Comparison of ENCODE assay signal across 7 cellular contexts in the genomic region with DNA sequence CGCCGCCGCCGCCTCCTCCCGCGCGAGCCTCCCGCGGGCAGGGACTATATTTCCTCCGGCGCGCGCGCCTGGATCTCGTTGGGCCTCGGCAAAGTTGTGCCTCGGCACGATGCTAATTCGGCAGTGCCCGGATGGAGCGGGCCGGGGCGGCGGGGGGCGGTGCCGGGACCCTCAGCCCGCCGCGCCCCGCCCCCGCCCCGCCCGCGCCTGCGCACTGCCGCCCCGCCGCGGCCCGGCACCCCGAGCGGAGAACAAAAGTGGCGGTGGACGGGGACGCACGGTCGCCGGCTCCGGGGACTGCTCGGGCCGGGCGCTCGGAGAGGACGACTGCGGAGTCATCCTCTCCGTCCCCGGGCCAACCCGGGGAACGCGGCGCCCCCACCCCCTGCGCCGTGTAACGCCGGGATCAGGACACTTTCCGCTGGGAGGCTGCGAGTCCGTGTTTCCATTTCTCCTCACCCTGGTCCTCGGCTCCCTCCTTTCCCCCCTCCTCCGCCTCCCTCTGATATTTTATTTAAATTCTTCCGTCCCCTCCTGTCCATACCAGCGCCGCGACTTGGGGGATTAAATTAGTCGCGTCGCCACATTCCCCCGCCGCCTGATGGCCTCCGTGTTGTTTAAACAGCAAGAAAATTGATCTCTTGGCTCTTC. TPM values are rescaled to one million over a fixed set of nuclear protein-coding genes. Genes with fewer than 3 reads are reported as not detected.
A peak's percentile ranks its signal among the peaks of the same experiment; 100 is the strongest.
DNase-seq lines count a peak whose midpoint lies in the region; ATAC-seq and TF ChIP-seq lines count a peak whose summit lies in the region.

A gene (minus strand): TSS at position 125 of the 651 bp plus-strand sequence. CDS start 456 bp downstream, outside the sequence.

- H3K4me3 Mint-ChIP-seq in activated naive CD8-positive, alpha-beta T cell treated with anti-CD3 and anti-CD28 coated beads, Interleukin-2, amount 50 U/mL, for 24 hours = peak within 1 kb of the TSS; percentile 69

- TF ChIP-seq CTCF in GM12864 (IDR thresholded peaks at IDR 0.05; ENCODE audit: low read depth, low read length, missing control alignments) = no peak

- intact Hi-C loops in left ventricle myocardium superior (cut with micrococcal nuclease) = no loop called here
- intact Hi-C loops in sciatic nerve (cut with DNase I) = no loop called here

- H3K9me3 Mint-ChIP-seq in activated naive CD8-positive, alpha-beta T cell treated with anti-CD3 and anti-CD28 coated beads, Interleukin-2, amount 50 U/mL, for 24 hours = no peaks in the 10 kb centered on the region

- DNase-seq in GM12864 (ENCODE audit: low read depth) (no peak), NCI-H446 treated with DMSO at 0.1 percent for 48 hours (lab: John Stamatoyannopoulos, UW) (peak; percentile 73), left ventricle myocardium superior (peak; percentile 72), sciatic nerve (ENCODE audit: low spot score) (peak; percentile 77), SIG-M5 (lab: John Stamatoyannopoulos, UW) (no peak)
- peak; percentile 51 for DNase-seq in activated naive CD8-positive, alpha-beta T cell treated with anti-CD3 and anti-CD28 coated beads, Interleukin-2, amount 50 U/mL, for 24 hours

- H3K27me3 Mint-ChIP-seq in activated naive CD8-positive, alpha-beta T cell treated with anti-CD3 and anti-CD28 coated beads, Interleukin-2, amount 50 U/mL, for 24 hours = peaks cover 63% of the 10 kb centered on the region

- no peaks in the 10 kb centered on the region for H3K36me3 Mint-ChIP-seq in activated naive CD8-positive, alpha-beta T cell treated with anti-CD3 and anti-CD28 coated beads, Interleukin-2, amount 50 U/mL, for 24 hours (ENCODE audit: low read depth)

- peak within 1 kb of the TSS; percentile 70 for H3K27ac Mint-ChIP-seq in activated naive CD8-positive, alpha-beta T cell treated with anti-CD3 and anti-CD28 coated beads, Interleukin-2, amount 50 U/mL, for 24 hours

- ATAC-seq in activated naive CD8-positive, alpha-beta T cell treated with anti-CD3 and anti-CD28 coated beads, Interleukin-2, amount 50 U/mL, for 24 hours = peak; percentile 17
- ATAC-seq in left ventricle myocardium superior (peak; percentile 74), sciatic nerve (peak; percentile 33), GM21447 (IDR thresholded peaks at IDR 0.05; ENCODE audit: unreplicated experiment) (no peak)

- H3K4me1 Mint-ChIP-seq in activated naive CD8-positive, alpha-beta T cell treated with anti-CD3 and anti-CD28 coated beads, Interleukin-2, amount 50 U/mL, for 24 hours = peaks cover 12% of the 10 kb centered on the region

- peak within 1 kb of the TSS; percentile 40 for H3K4me3 ChIP-seq in GM12864 (ENCODE audit: low read depth, low read length)

RNA-seq across cellular contexts. Expression of the gene that starts here (rescaled TPM):
- total RNA-seq in left ventricle myocardium superior = 0.35 TPM
- total RNA-seq in sciatic nerve = 1.6 TPM

Comparison
In these comparisons a context has a peak if more than half of its experiments do, and no peak if none do; other contexts are left out.
1. Peak in DNase-seq and ATAC-seq in left ventricle myocardium superior; RNA of the gene not detected or under 1 TPM.
2. DNase-seq: peak in NCI-H446 treated with DMSO at 0.1 percent for 48 hours (single experiment), activated naive CD8-positive, alpha-beta T cell treated with anti-CD3 and anti-CD28 coated beads, Interleukin-2, amount 50 U/mL, for 24 hours (single experiment) and sciatic nerve (single experiment); none in GM12864 (single experiment) and SIG-M5 (single experiment).